In genomic region chr11:6320411-6321207, GRCh38 we compare ENCODE assay signal across 8 cellular contexts. TPM values are rescaled to one million over a fixed set of nuclear protein-coding genes. Genes with fewer than 3 reads are reported as not detected.
DNase-seq lines count a peak whose midpoint lies in the region; ATAC-seq, FAIRE-seq and TF ChIP-seq lines count a peak whose summit lies in the region.

A gene with protein sequence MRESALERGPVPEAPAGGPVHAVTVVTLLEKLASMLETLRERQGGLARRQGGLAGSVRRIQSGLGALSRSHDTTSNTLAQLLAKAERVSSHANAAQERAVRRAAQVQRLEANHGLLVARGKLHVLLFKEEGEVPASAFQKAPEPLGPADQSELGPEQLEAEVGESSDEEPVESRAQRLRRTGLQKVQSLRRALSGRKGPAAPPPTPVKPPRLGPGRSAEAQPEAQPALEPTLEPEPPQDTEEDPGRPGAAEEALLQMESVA (minus strand): TSS chr11:6320501. CDS start chr11:6320476, 25 bp downstream.

- H3K4me3 ChIP-seq in coronary artery (peak within 1 kb of the TSS; percentile 92), OCI-LY7 (ENCODE audit: low read depth, low read length, poor library complexity, severe bottlenecking) (no peak within 1 kb of the TSS), WERI-Rb-1 (ENCODE audit: low read depth, low read length) (no peak within 1 kb of the TSS)

- POLR2A ChIA-PET in T-cell (lab: Charles Lee) (interaction anchor here in 1 of 2 donors (0.6 kb wide), 1 partner anchor 167 kb away, joined by 4 read pairs; no protein-coding TSS in a partner anchor), OCI-LY7 (lab: Charles Lee) (interaction anchor here (0.6 kb wide), 1 partner anchor 78 kb away, joined by 3 read pairs; no protein-coding TSS in a partner anchor)

- no peaks in the 10 kb centered on the region for H3K4me1 ChIP-seq in OCI-LY7 (ENCODE audit: insufficient read depth, low read length, poor library complexity, severe bottlenecking)

- H3K4me3 Mint-ChIP-seq in T-cell, result peak within 1 kb of the TSS; percentile 59 to 68 (median 62)

- ATAC-seq in HG02759 (IDR thresholded peaks at IDR 0.05; ENCODE audit: unreplicated experiment) (peak; percentile 55), T-cell (replicated peaks in 1 of 4) (peak in 2 of 4 experiments; percentile 26 to 41), left lobe of liver (peak; percentile 50)

- H3K36me3 Mint-ChIP-seq in T-cell, result no peaks in the 10 kb centered on the region

- peak within 1 kb of the TSS in 1 of 2 donors; percentile 48 for H3K27ac Mint-ChIP-seq in T-cell

- peaks cover 4 to 21% (median 15%) of the 10 kb centered on the region in 3 donors for H3K4me1 Mint-ChIP-seq in T-cell

- TF ChIP-seq CTCF in coronary artery (IDR thresholded peaks at IDR 0.05), result no peak
- no peak for TF ChIP-seq CTCF in OCI-LY7 (conservative IDR thresholded peaks at IDR 0.05; ENCODE audit: low read length)
- no peak for TF ChIP-seq CTCF in WERI-Rb-1 (IDR thresholded peaks at IDR 0.05; ENCODE audit: low read depth, low read length)

- H3K27me3 ChIP-seq in WERI-Rb-1 (ENCODE audit: insufficient read depth, low read depth, severe bottlenecking), result peaks cover 11% of the 10 kb centered on the region

- H3K9me2 ChIP-seq in OCI-LY7 (ENCODE audit: insufficient read depth, low read length), result no peaks in the 10 kb centered on the region

- no TSS peak for BruUV-seq in OCI-LY7 (replicated peaks; lab: Mats Ljungman, UMichigan)

- intact Hi-C loops in OCI-LY7 (cut with micrococcal nuclease; ENCODE audit: unreplicated experiment), result no loop called here

- DNase-seq in GM12891 (ENCODE audit: insufficient read length, low spot score) (peak; percentile 13), T-cell (peak in 1 of 34 experiments; percentile 5), coronary artery (ENCODE audit: low spot score) (peak; percentile 94), left lobe of liver (ENCODE audit: low spot score) (peak; percentile 50), OCI-LY7 (ENCODE audit: low spot score) (no peak), WERI-Rb-1 (no peak)
- DNase-seq in stimulated activated CD8-positive, alpha-beta memory T cell treated with anti-CD3 and anti-CD28 coated beads, Interleukin-15, amount 100 ng/mL, for 24 hours (ENCODE audit: low read depth), result peak; percentile 41

- H3K36me3 ChIP-seq in OCI-LY7 (ENCODE audit: insufficient read depth, low read length) (no peaks in the 10 kb centered on the region), WERI-Rb-1 (no peaks in the 10 kb centered on the region)

- H3K79me2 ChIP-seq in OCI-LY7 (ENCODE audit: insufficient read depth, low read depth, low read length), result no peaks in the 10 kb centered on the region

- H4K20me1 ChIP-seq in OCI-LY7 (ENCODE audit: insufficient read depth, low read length), result no peaks in the 10 kb centered on the region

- FAIRE-seq in GM12891 (lab: Jason Lieb, UNC), result no peak

- no peak within 1 kb of the TSS for H3K4me2 ChIP-seq in OCI-LY7 (ENCODE audit: low read length)

- TF ChIP-seq POLR2A in GM12891 (IDR thresholded peaks at IDR 0.05; ENCODE audit: low read depth, low read length), result no peak

- no peak within 1 kb of the TSS for H2AFZ ChIP-seq in OCI-LY7 (ENCODE audit: low read length)

- H3K27ac ChIP-seq in coronary artery (peak within 1 kb of the TSS; percentile 98 to 100), OCI-LY7 (ENCODE audit: low read depth, low read length, poor library complexity, severe bottlenecking) (no peak within 1 kb of the TSS), WERI-Rb-1 (no peak within 1 kb of the TSS)

- H3K9me3 ChIP-seq in OCI-LY7 (ENCODE audit: low read length) (no peaks in the 10 kb centered on the region), WERI-Rb-1 (ENCODE audit: severe bottlenecking) (no peaks in the 10 kb centered on the region)

- peaks cover 56 to 59% of the 10 kb centered on the region in 2 donors for H3K27me3 Mint-ChIP-seq in T-cell

- no peaks in the 10 kb centered on the region for H3K9me3 Mint-ChIP-seq in T-cell

- CTCF ChIA-PET in T-cell (lab: Charles Lee) (interaction anchor here in 1 of 2 donors (0.6 kb wide), 1 partner anchor 720 kb away, joined by 3 read pairs; no protein-coding TSS in a partner anchor), OCI-LY7 (lab: Charles Lee; ENCODE audit: unreplicated experiment) (no interaction called here)

TF ChIP-seq in GM12891, 5 proteins besides CTCF, POLR2A, EP300 and RAD21:
- TF ChIP-seq TAF1 (IDR thresholded peaks at IDR 0.05; ENCODE audit: low read depth, low read length), result no peak
- no peak for TF ChIP-seq POLR2AphosphoS5 (IDR thresholded peaks at IDR 0.05; ENCODE audit: low read depth, low read length)
- no peak for TF ChIP-seq SPI1 (IDR thresholded peaks at IDR 0.05; ENCODE audit: low read depth, low read length)
- no peak for TF ChIP-seq POU2F2 (IDR thresholded peaks at IDR 0.05; ENCODE audit: low read depth, low read length)

RNA-seq across cellular contexts. Expression of the gene that starts here (rescaled TPM):
- polyA plus RNA-seq in GM12891 (2012; ENCODE audit: low read depth, missing spikeins), result 4.7 TPM
- total RNA-seq in T-cell (under 1 TPM in 2 of 5 donors, not detected in 3; 0.23 to 0.43 TPM), left lobe of liver (6.1 TPM), OCI-LY7 (2022) (not detected in 2 replicates)
- not detected in 2 replicates for total RNA-seq in OCI-LY7 (2014; rRNA removed; shearing (Covaris generic))

Comparison
In these comparisons a context has a peak if more than half of its experiments do, and no peak if none do; other contexts are left out.
1. DNase-seq: peak in GM12891 (single experiment), coronary artery (single experiment), left lobe of liver (single experiment) and stimulated activated CD8-positive, alpha-beta memory T cell treated with anti-CD3 and anti-CD28 coated beads, Interleukin-15, amount 100 ng/mL, for 24 hours (single experiment); none in OCI-LY7 (single experiment) and WERI-Rb-1 (single experiment).
2. H3K27ac ChIP-seq: peak in coronary artery (2 of 2); none in OCI-LY7 (single experiment) and WERI-Rb-1 (single experiment).